9 cellular contexts compared by ENCODE assay signal in genomic region chr15:22431687-22432086, GRCh38. TPM values are rescaled to one million over a fixed set of nuclear protein-coding genes. Genes with fewer than 3 reads are reported as not detected.
"Had no signal": no experiment of that assay in that cellular context is flagged by ENCODE, and none has a peak within 500 bp of the region (broad histone marks: within the 10 kb centered on the region; RNA-seq: fewer than 3 reads in every experiment).

No MANE protein-coding gene starts in this region.

RNA-seq across cellular contexts. Expression of gene GOLGA6L22, which starts 27.0 kb away (rescaled TPM):
- total RNA-seq: LHCN-M2, MCF 10A, NCI-H460, OCI-LY7, PC-9, Right ventricle myocardium superior, RPMI7951, SJSA1 had no signal
- polyA plus RNA-seq: SK-N-SH had no signal
